8 cellular contexts compared by ENCODE assay signal in the genomic region with DNA sequence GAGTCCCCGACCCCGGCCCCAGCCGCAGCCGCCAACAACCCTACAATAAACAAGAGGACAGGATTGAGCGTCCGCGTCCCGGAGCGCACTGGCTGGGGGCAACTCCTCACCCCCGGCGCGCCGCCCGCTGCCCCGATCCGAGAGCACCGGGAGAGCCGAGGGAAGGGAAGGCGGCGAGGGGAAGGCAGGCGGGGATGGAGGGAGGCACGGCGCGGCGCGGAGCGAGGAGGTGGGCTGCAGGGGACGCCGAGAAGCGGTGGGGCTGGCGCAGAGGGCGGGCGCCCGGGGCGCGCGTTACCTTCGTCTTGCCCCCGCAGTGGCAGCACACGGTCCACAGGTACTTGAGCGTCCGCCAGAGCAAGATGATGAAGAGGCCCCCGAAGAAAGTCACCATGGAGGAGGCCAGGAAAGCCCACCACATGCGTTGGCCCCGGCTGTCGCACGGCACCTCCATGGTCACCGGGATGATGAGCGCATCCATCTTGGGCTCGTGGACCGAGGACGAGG. TPM values are rescaled to one million over a fixed set of nuclear protein-coding genes. Genes with fewer than 3 reads are reported as not detected.
A peak's percentile ranks its signal among the peaks of the same experiment; 100 is the strongest.
DNase-seq lines count a peak whose midpoint lies in the region.

No MANE protein-coding gene starts in this region.

- no peaks in the 10 kb centered on the region for H3K9me3 Mint-ChIP-seq in dendritic cell treated with granulocyte-macrophage colony-stimulating factor and Interleukin-4, amounts not matched to agents 40 ng/mL and 50 ng/mL, for 4 days

- H3K4me3 ChIP-seq in HUES64 (ENCODE audit: low read length): peak overlapping the region; percentile 81
- H3K4me3 ChIP-seq in muscle layer of duodenum (ENCODE audit: low read depth in 1 of 2, low read length in 2 of 2): peak overlapping the region; percentile 45 to 84

- peaks cover 20% of the 10 kb centered on the region for H3K4me1 ChIP-seq in HUES64 (ENCODE audit: insufficient read depth, low read length)
- peaks cover 0 to 15% of the 10 kb centered on the region in 2 donors for H3K4me1 ChIP-seq in muscle layer of duodenum (ENCODE audit: control insufficient read depth in 1 of 2, insufficient read depth in 2 of 2, low read length in 2 of 2)

- peaks cover 16% of the 10 kb centered on the region for H3K4me1 Mint-ChIP-seq in dendritic cell treated with granulocyte-macrophage colony-stimulating factor and Interleukin-4, amounts not matched to agents 40 ng/mL and 50 ng/mL, for 4 days (ENCODE audit: low read depth)

- H3K36me3 ChIP-seq in HUES64 (ENCODE audit: insufficient read depth, low read length) (no peaks in the 10 kb centered on the region), muscle layer of duodenum (ENCODE audit: control insufficient read depth in 1 of 2, insufficient read depth in 2 of 2, low read length in 2 of 2) (no peaks in the 10 kb centered on the region)

- H3K27ac ChIP-seq in HUES64 (ENCODE audit: low read depth, low read length) (no peak overlapping the region), muscle layer of duodenum (ENCODE audit: low read length) (no peak overlapping the region)

- no peaks in the 10 kb centered on the region for H3K36me3 Mint-ChIP-seq in dendritic cell treated with granulocyte-macrophage colony-stimulating factor and Interleukin-4, amounts not matched to agents 40 ng/mL and 50 ng/mL, for 4 days (ENCODE audit: low read depth)

- H3K9ac ChIP-seq in HUES64 (ENCODE audit: low read depth, low read length): peak overlapping the region; percentile 34

- H3K9me3 ChIP-seq in HUES64 (ENCODE audit: insufficient read depth, low read depth, low read length): no peaks in the 10 kb centered on the region
- no peaks in the 10 kb centered on the region for H3K9me3 ChIP-seq in muscle layer of duodenum (ENCODE audit: control insufficient read depth in 1 of 2, low read length in 2 of 2)

- H3K27me3 ChIP-seq in HUES64 (ENCODE audit: insufficient read depth, low read length) (peaks cover 80% of the 10 kb centered on the region), muscle layer of duodenum (ENCODE audit: low read depth, low read length) (peaks cover 16% of the 10 kb centered on the region)

- H3K4me3 Mint-ChIP-seq in dendritic cell treated with granulocyte-macrophage colony-stimulating factor and Interleukin-4, amounts not matched to agents 40 ng/mL and 50 ng/mL, for 4 days: peak overlapping the region; percentile 76

- no peak overlapping the region for H3K27ac Mint-ChIP-seq in dendritic cell treated with granulocyte-macrophage colony-stimulating factor and Interleukin-4, amounts not matched to agents 40 ng/mL and 50 ng/mL, for 4 days

- peaks cover 84% of the 10 kb centered on the region for H3K27me3 Mint-ChIP-seq in dendritic cell treated with granulocyte-macrophage colony-stimulating factor and Interleukin-4, amounts not matched to agents 40 ng/mL and 50 ng/mL, for 4 days

- under 1% methylated on average over 52 of the region's 52 CpGs for WGBS in HUES64

- intact Hi-C loops in dendritic cell treated with granulocyte-macrophage colony-stimulating factor and Interleukin-4, amounts not matched to agents 40 ng/mL and 50 ng/mL, for 4 days (cut with micrococcal nuclease): loop anchor here (10.0 kb wide), 1 partner anchor 122 kb away; no protein-coding TSS in a partner anchor

- DNase-seq in AG08396 (ENCODE audit: low spot score) (peak; percentile 38), NCI-H446 treated with DMSO at 0.1 percent for 48 hours (lab: John Stamatoyannopoulos, UW) (no peak), HT-29 (ENCODE audit: low spot score) (no peak), DMS153 treated with DMSO at 0.1 percent for 48 hours (lab: John Stamatoyannopoulos, UW; ENCODE audit: unreplicated experiment) (no peak)
- no peak for DNase-seq in activated CD4-positive, alpha-beta T cell treated with anti-CD3 and anti-CD28 coated beads, Interleukin-2, amount 50 U/mL, for 4 hours

RNA-seq across cellular contexts. Expression of a gene that starts 0.6 kb away (rescaled TPM):
- polyA plus RNA-seq in HUES64 (2013, experiment 1 of 2): 2.4 TPM
- 2.0 TPM for polyA plus RNA-seq in HUES64 (2013, experiment 2 of 2)
- total RNA-seq in HT-29 (2014; rRNA removed; shearing (Covaris generic)): 0.08 TPM in 1 of 2 replicates, not detected in the other
